9 cellular contexts compared by ENCODE assay signal in genomic region chr3:160665784-160666526, GRCh38. TPM values are rescaled to one million over a fixed set of nuclear protein-coding genes. Genes with fewer than 3 reads are reported as not detected.
DNase-seq lines count a peak whose midpoint lies in the region; ATAC-seq and TF ChIP-seq lines count a peak whose summit lies in the region.
"Had no signal": no experiment of that assay in that cellular context is flagged by ENCODE, and none has a peak within 500 bp of the region (broad histone marks: within the 10 kb centered on the region; RNA-seq: fewer than 3 reads in every experiment).

No MANE protein-coding gene starts in this region.

- intact Hi-C loops in CD8-positive, alpha-beta T cell (cut with DNase I, micrococcal nuclease), result no loop called here

- peaks cover 6% of the 10 kb centered on the region for H3K4me1 Mint-ChIP-seq in CD8-positive, alpha-beta T cell (ENCODE audit: low read depth)
- H3K4me1 Mint-ChIP-seq in effector memory CD8-positive, alpha-beta T cell (ENCODE audit: low read depth in 2 of 2), result peaks cover 0 to 2% of the 10 kb centered on the region in 2 donors

- CTCF ChIA-PET in CD8-positive, alpha-beta T cell (lab: Charles Lee), result no interaction called here

- TF ChIP-seq POLR2A in GM18505 (IDR thresholded peaks at IDR 0.05; ENCODE audit: borderline replicate concordance, extremely low read depth, insufficient read depth, insufficient read length), result no peak

- H3K4me3 ChIP-seq in Jurkat, Clone E6-1 (ENCODE audit: low read length), result no peak overlapping the region
- H3K4me3 ChIP-seq in epithelial cell of esophagus (ENCODE audit: low read length), result no peak overlapping the region
- no peak overlapping the region for H3K4me3 ChIP-seq in CD8-positive, alpha-beta T cell (ENCODE audit: low read depth, low read length)
- no peak overlapping the region for H3K4me3 ChIP-seq in effector memory CD4-positive, alpha-beta T cell (ENCODE audit: insufficient read depth, low read depth, low read length, poor library complexity, severe bottlenecking)

- H3K27me3 Mint-ChIP-seq in CD8-positive, alpha-beta T cell (ENCODE audit: low read depth), result peaks cover 4% of the 10 kb centered on the region
- H3K27me3 Mint-ChIP-seq in effector memory CD8-positive, alpha-beta T cell, result peaks cover 0 to 13% of the 10 kb centered on the region in 2 donors

- no peak overlapping the region for H3K4me3 Mint-ChIP-seq in CD8-positive, alpha-beta T cell
- no peak overlapping the region for H3K4me3 Mint-ChIP-seq in effector memory CD8-positive, alpha-beta T cell

- TF ChIP-seq CTCF in epithelial cell of esophagus (IDR thresholded peaks at IDR 0.05; ENCODE audit: insufficient read depth, low read depth, low read length, missing control alignments), result no peak
- no peak for TF ChIP-seq CTCF in CD8-positive, alpha-beta T cell (IDR thresholded peaks at IDR 0.05)

- no peaks in the 10 kb centered on the region for H3K27me3 ChIP-seq in CD8-positive, alpha-beta T cell (ENCODE audit: insufficient read depth, low read length)
- no peaks in the 10 kb centered on the region for H3K27me3 ChIP-seq in effector memory CD4-positive, alpha-beta T cell (replicated peaks; ENCODE audit: control insufficient read depth, insufficient read depth, low read length, poor library complexity, severe bottlenecking)

- H3K9me3 Mint-ChIP-seq in CD8-positive, alpha-beta T cell, result no peaks in the 10 kb centered on the region
- no peaks in the 10 kb centered on the region for H3K9me3 Mint-ChIP-seq in effector memory CD8-positive, alpha-beta T cell

- POLR2A ChIA-PET in CD8-positive, alpha-beta T cell (lab: Charles Lee), result no interaction called here

- H3K9me3 ChIP-seq in CD8-positive, alpha-beta T cell (ENCODE audit: low read length), result no peaks in the 10 kb centered on the region
- H3K9me3 ChIP-seq in effector memory CD4-positive, alpha-beta T cell (ENCODE audit: control insufficient read depth, low read length), result no peaks in the 10 kb centered on the region

- no peaks in the 10 kb centered on the region for H3K36me3 ChIP-seq in CD8-positive, alpha-beta T cell (ENCODE audit: insufficient read depth, low read length)
- H3K36me3 ChIP-seq in effector memory CD4-positive, alpha-beta T cell (ENCODE audit: control insufficient read depth, insufficient read depth, low read length), result no peaks in the 10 kb centered on the region

- DNase-seq in Jurkat, Clone E6-1 (ENCODE audit: low read depth, low spot score), result peak; percentile 49
- DNase-seq in epithelial cell of esophagus (ENCODE audit: low read depth) (peak; percentile 84), NK-92 (lab: John Stamatoyannopoulos, UW; ENCODE audit: unreplicated experiment) (no peak)
- no peak for DNase-seq in CD8-positive, alpha-beta T cell
- DNase-seq in effector memory CD8-positive, alpha-beta T cell, result no peak
- no peak for DNase-seq in effector memory CD4-positive, alpha-beta T cell

- H3K27ac ChIP-seq in CD8-positive, alpha-beta T cell (ENCODE audit: low read depth, low read length), result no peak overlapping the region
- no peak overlapping the region for H3K27ac ChIP-seq in effector memory CD4-positive, alpha-beta T cell (ENCODE audit: insufficient read depth, low read length, poor library complexity, severe bottlenecking)

- ATAC-seq in GM18505 (IDR thresholded peaks at IDR 0.05; ENCODE audit: unreplicated experiment) (peak; percentile 67), GM21723 (IDR thresholded peaks at IDR 0.05; ENCODE audit: unreplicated experiment) (peak; percentile 89)
- no peak for ATAC-seq in CD8-positive, alpha-beta T cell
- no peak for ATAC-seq in effector memory CD8-positive, alpha-beta T cell (replicated peaks)

- H3K4me1 ChIP-seq in CD8-positive, alpha-beta T cell (ENCODE audit: insufficient read depth, low read length), result no peaks in the 10 kb centered on the region
- H3K4me1 ChIP-seq in effector memory CD4-positive, alpha-beta T cell (ENCODE audit: control insufficient read depth, insufficient read depth, low read length, poor library complexity, severe bottlenecking), result no peaks in the 10 kb centered on the region

- H3K27ac Mint-ChIP-seq in CD8-positive, alpha-beta T cell, result no peak overlapping the region
- no peak overlapping the region for H3K27ac Mint-ChIP-seq in effector memory CD8-positive, alpha-beta T cell

- no peaks in the 10 kb centered on the region for H3K36me3 Mint-ChIP-seq in CD8-positive, alpha-beta T cell
- no peaks in the 10 kb centered on the region for H3K36me3 Mint-ChIP-seq in effector memory CD8-positive, alpha-beta T cell (ENCODE audit: insufficient read depth)

RNA-seq across cellular contexts. Expression of gene ARL14, which starts 11.0 kb away (rescaled TPM):
- not detected for polyA plus RNA-seq in Jurkat, Clone E6-1 (2012; ENCODE audit: insufficient read depth, insufficient read length)
- not detected for total RNA-seq in CD8-positive, alpha-beta T cell
- total RNA-seq: skeletal muscle tissue had no signal

Comparison
In these comparisons a context has a peak if more than half of its experiments do, and no peak if none do; other contexts are left out.
1. ATAC-seq: peak in GM18505 (single experiment) and GM21723 (single experiment); none in CD8-positive, alpha-beta T cell (single experiment) and effector memory CD8-positive, alpha-beta T cell (single experiment).
2. DNase-seq: peak in Jurkat, Clone E6-1 (single experiment) and epithelial cell of esophagus (single experiment); none in NK-92 (single experiment), CD8-positive, alpha-beta T cell (0 of 7), effector memory CD8-positive, alpha-beta T cell (0 of 3) and effector memory CD4-positive, alpha-beta T cell (0 of 3).